11 cellular contexts compared by ENCODE assay signal in genomic region chr2:25273985-25274550, GRCh38.
DNase-seq lines count a peak whose midpoint lies in the region; ATAC-seq and TF ChIP-seq lines count a peak whose summit lies in the region.
"Had no signal": no experiment of that assay in that cellular context is flagged by ENCODE, and none has a peak within 500 bp of the region (broad histone marks: within the 10 kb centered on the region; RNA-seq: fewer than 3 reads in every experiment).

No MANE protein-coding gene starts in this region.

- no peak overlapping the region for H3K4me3 ChIP-seq in H7 (ENCODE audit: insufficient read depth, low read depth, low read length)
- H3K4me3 ChIP-seq: body of pancreas, ovary had no signal

- DNase-seq in H7: peak; percentile 35
- DNase-seq in activated T-cell treated with anti-CD3 and anti-CD28 coated beads, Interleukin-2, amount 50 U/mL, for 48 hours: peak; percentile 41 to 42
- no peak for DNase-seq in glutamatergic neuron
- no peak for DNase-seq in COLO668 (lab: John Stamatoyannopoulos, UW; ENCODE audit: unreplicated experiment)
- DNase-seq in mesenteric fat pad (ENCODE audit: low spot score): no peak
- no peak for DNase-seq in iPS-NIHi7 (ENCODE audit: extremely low spot score)
- DNase-seq: NCI-H774, ovary had no signal

- H3K4me1 Mint-ChIP-seq in glutamatergic neuron (ENCODE audit: low read depth, unreplicated experiment): peaks cover 12% of the 10 kb centered on the region
- H3K4me1 Mint-ChIP-seq in stimulated activated memory B cell treated with anti-CD40 and anti-IgM and Interleukin-4, amounts not matched to agents 10 μg/mL and 1 μg/mL and 100 μg/mL, for 72 hours: peaks cover 53% of the 10 kb centered on the region

- peaks cover 8% of the 10 kb centered on the region for H3K9me3 Mint-ChIP-seq in glutamatergic neuron (ENCODE audit: unreplicated experiment)
- H3K9me3 Mint-ChIP-seq in stimulated activated memory B cell treated with anti-CD40 and anti-IgM and Interleukin-4, amounts not matched to agents 10 μg/mL and 1 μg/mL and 100 μg/mL, for 72 hours: no peaks in the 10 kb centered on the region
- H3K9me3 Mint-ChIP-seq: type B pancreatic cell had no signal

- ATAC-seq in stimulated activated memory B cell treated with anti-CD40 and anti-IgM and Interleukin-4, amounts not matched to agents 10 μg/mL and 1 μg/mL and 100 μg/mL, for 72 hours: no peak
- ATAC-seq: body of pancreas had no signal

- no peak overlapping the region for H3K4me3 Mint-ChIP-seq in glutamatergic neuron (ENCODE audit: unreplicated experiment)
- peak overlapping the region; percentile 45 for H3K4me3 Mint-ChIP-seq in stimulated activated memory B cell treated with anti-CD40 and anti-IgM and Interleukin-4, amounts not matched to agents 10 μg/mL and 1 μg/mL and 100 μg/mL, for 72 hours
- H3K4me3 Mint-ChIP-seq: type B pancreatic cell had no signal

- H3K36me3 ChIP-seq in H7 (replicated peaks; ENCODE audit: control insufficient read depth, insufficient read depth, low read length): no peaks in the 10 kb centered on the region; the same call in 1 of the 2 replicates
- H3K36me3 ChIP-seq: ovary had no signal

- peaks cover 9% of the 10 kb centered on the region for H3K27me3 Mint-ChIP-seq in glutamatergic neuron (ENCODE audit: unreplicated experiment)
- no peaks in the 10 kb centered on the region for H3K27me3 Mint-ChIP-seq in stimulated activated memory B cell treated with anti-CD40 and anti-IgM and Interleukin-4, amounts not matched to agents 10 μg/mL and 1 μg/mL and 100 μg/mL, for 72 hours
- H3K27me3 Mint-ChIP-seq: type B pancreatic cell had no signal

- peak overlapping the region; percentile 7 for H3K27ac Mint-ChIP-seq in glutamatergic neuron (ENCODE audit: unreplicated experiment)
- H3K27ac Mint-ChIP-seq in stimulated activated memory B cell treated with anti-CD40 and anti-IgM and Interleukin-4, amounts not matched to agents 10 μg/mL and 1 μg/mL and 100 μg/mL, for 72 hours: peak overlapping the region; percentile 88

- TF ChIP-seq CTCF in glutamatergic neuron (IDR thresholded peaks at IDR 0.05; ENCODE audit: partially characterized antibody, unreplicated experiment): no peak

- peaks cover 4% of the 10 kb centered on the region for H3K36me3 Mint-ChIP-seq in glutamatergic neuron (ENCODE audit: unreplicated experiment)
- H3K36me3 Mint-ChIP-seq in stimulated activated memory B cell treated with anti-CD40 and anti-IgM and Interleukin-4, amounts not matched to agents 10 μg/mL and 1 μg/mL and 100 μg/mL, for 72 hours: peaks cover 17% of the 10 kb centered on the region

- H3K27me3 ChIP-seq in H7 (ENCODE audit: control insufficient read depth, insufficient read depth, low read length): no peaks in the 10 kb centered on the region
- H3K27me3 ChIP-seq: body of pancreas, ovary had no signal

Comparison
In these comparisons a context has a peak if more than half of its experiments do, and no peak if none do; other contexts are left out.
1. DNase-seq: peak in H7 (single experiment) and activated T-cell treated with anti-CD3 and anti-CD28 coated beads, Interleukin-2, amount 50 U/mL, for 48 hours (2 of 2); none in glutamatergic neuron (single experiment), COLO668 (single experiment), mesenteric fat pad (single experiment) and iPS-NIHi7 (single experiment).